Comparison of ENCODE assay signal across 22 cellular contexts in genomic region chr9:87890866-87891265, GRCh38. TPM values are rescaled to one million over a fixed set of nuclear protein-coding genes. Genes with fewer than 3 reads are reported as not detected.
"Had no signal": no experiment of that assay in that cellular context is flagged by ENCODE, and none has a peak within 500 bp of the region (broad histone marks: within the 10 kb centered on the region; RNA-seq: fewer than 3 reads in every experiment).

No MANE protein-coding gene starts in this region.

- DNase-seq: activated CD4-positive, alpha-beta T cell treated with anti-CD3 and anti-CD28 coated beads, Interleukin-2, amount 50 U/mL, for 1 hour; activated gamma-delta T cell treated with Interleukin-2 at 50 U/mL for 16 hours; activated T-cell treated with anti-CD3 and anti-CD28 coated beads, Interleukin-2, amount 50 U/mL, for 1 hour; adrenal gland; brain microvascular endothelial cell; central memory CD4-positive, alpha-beta T cell; effector memory CD8-positive, alpha-beta T cell; gastrocnemius medialis; hypothalamus; lower lobe of right lung; mesendoderm; mucosa of descending colon; nephron progenitor cell; nucleus accumbens; stimulated activated CD4-positive, alpha-beta T cell treated with anti-CD3 and anti-CD28 coated beads, Interleukin-2, amount 100 ng/mL, for 48 hours; stimulated activated naive CD4-positive, alpha-beta T cell; testis had no signal

- H3K4me1 ChIP-seq: adrenal gland, ascending aorta, esophagus muscularis mucosa, gastrocnemius medialis, lower lobe of right lung, testis had no signal

- H3K27me3 ChIP-seq: adrenal gland, ascending aorta, brain microvascular endothelial cell, gastrocnemius medialis, testis had no signal

- FAIRE-seq: colon, islet of Langerhans had no signal

- H3K4me3 ChIP-seq: adrenal gland, ascending aorta, esophagus muscularis mucosa, gastrocnemius medialis, lower lobe of right lung, mucosa of descending colon, testis had no signal

- H3K36me3 ChIP-seq: adrenal gland, ascending aorta, brain microvascular endothelial cell, esophagus muscularis mucosa, gastrocnemius medialis, lower lobe of right lung had no signal

- H3K9me3 ChIP-seq: ascending aorta, esophagus muscularis mucosa, gastrocnemius medialis, lower lobe of right lung, mucosa of descending colon, testis had no signal

- H3K27ac ChIP-seq: adrenal gland, ascending aorta, brain microvascular endothelial cell, esophagus muscularis mucosa, gastrocnemius medialis, lower lobe of right lung, testis had no signal

RNA-seq across cellular contexts. Expression of gene SPATA31E1, which starts 8.2 kb away (rescaled TPM):
- total RNA-seq: adrenal gland, ascending aorta, dermis microvascular lymphatic vessel endothelial cell, esophagus muscularis mucosa, gastrocnemius medialis, lower lobe of right lung had no signal
- polyA plus RNA-seq: adrenal gland had no signal

RNA-seq across cellular contexts. Expression of gene SPATA31C1, which starts 26.9 kb away (rescaled TPM):
- total RNA-seq: adrenal gland, ascending aorta, dermis microvascular lymphatic vessel endothelial cell, esophagus muscularis mucosa, gastrocnemius medialis, lower lobe of right lung, mucosa of descending colon had no signal
- polyA plus RNA-seq: adrenal gland had no signal
